Comparison of ENCODE assay signal across 5 cellular contexts in the genomic region with DNA sequence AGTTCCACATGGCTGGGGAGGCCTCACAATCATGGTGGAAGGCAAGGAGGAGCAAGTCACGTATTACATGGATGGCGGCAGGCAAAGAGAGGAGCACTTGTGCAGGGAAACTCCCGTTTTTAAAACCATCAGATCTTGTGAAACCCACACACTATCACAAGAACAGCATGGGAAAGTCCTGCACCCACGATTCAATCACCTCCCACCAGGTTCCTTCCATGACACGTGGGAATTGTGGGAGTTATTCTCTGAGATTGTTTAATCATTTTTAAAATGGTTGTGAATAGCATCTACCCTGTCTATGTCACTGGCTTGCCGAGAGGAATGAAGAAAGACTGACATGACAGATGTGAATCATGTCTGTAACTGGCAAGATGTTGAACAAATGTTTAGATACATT.
"Had no signal": no experiment of that assay in that cellular context is flagged by ENCODE, and none has a peak within 500 bp of the region (broad histone marks: within the 10 kb centered on the region; RNA-seq: fewer than 3 reads in every experiment).

No MANE protein-coding gene starts in this region.

- DNase-seq: H9, HCEC 1CT, IMR-90, KBM-7 had no signal

- H3K4me3 Mint-ChIP-seq: GM23338, H9 had no signal

- H3K27ac Mint-ChIP-seq: GM23338, H9 had no signal

- ATAC-seq: GM23338 had no signal

- H2AFZ ChIP-seq: GM23338 had no signal

- H3K4me2 ChIP-seq: GM23338 had no signal

- H3K4me3 ChIP-seq: GM23338 had no signal
